In the genomic region with DNA sequence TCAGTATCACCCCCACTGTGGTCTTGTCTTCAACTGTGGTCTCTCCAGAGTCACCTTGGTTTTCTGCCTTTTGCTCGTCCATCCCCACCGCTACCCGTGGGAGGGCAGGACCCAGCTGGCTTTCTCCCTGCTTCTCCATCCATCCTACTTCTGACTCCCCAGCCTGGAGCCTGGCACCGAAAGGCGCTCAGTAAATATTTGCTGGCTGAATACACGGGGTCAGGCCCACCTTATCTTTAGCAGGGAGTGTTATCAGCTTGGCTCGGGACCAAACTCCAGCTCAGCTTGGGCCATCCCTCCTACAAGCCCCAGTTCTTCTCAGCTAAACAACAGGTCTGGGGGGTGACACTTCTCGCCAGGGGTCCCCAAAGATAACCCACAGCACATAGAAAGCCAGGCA, we compare ENCODE assay signal across 13 cellular contexts.
DNase-seq lines count a peak whose midpoint lies in the region; ATAC-seq and TF ChIP-seq lines count a peak whose summit lies in the region.
"Had no signal": no experiment of that assay in that cellular context is flagged by ENCODE, and none has a peak within 500 bp of the region (broad histone marks: within the 10 kb centered on the region; RNA-seq: fewer than 3 reads in every experiment).

No MANE protein-coding gene starts in this region.

- WGBS in GM23248 (ENCODE audit: low coverage in 1 of 2, low lambda C conversion rate in 2 of 2, missing lambda C conversion rate in 2 of 2), 2 experiments, result 61 to 68% methylated on average over 8 of the region's 8 CpGs

- no peak overlapping the region for H3K4me2 ChIP-seq in GM23248 (ENCODE audit: unreplicated experiment)

- no peaks in the 10 kb centered on the region for H3K4me1 ChIP-seq in GM23248 (ENCODE audit: insufficient read depth)

- in situ Hi-C loops in GM23248 (cut with MboI), result no loop called here

- no peak for DNase-seq in activated CD8-positive, alpha-beta memory T cell treated with anti-CD3 and anti-CD28 coated beads, Interleukin-2, amount 10 ng/mL, durations not matched to agents 7 days and 5 days
- DNase-seq in activated CD8-positive, alpha-beta memory T cell treated with anti-CD3 and anti-CD28 coated beads for 24 hours, result no peak
- peak; percentile 51 for DNase-seq in NCI-H2029 (lab: John Stamatoyannopoulos, UW)
- peak; percentile 71 to 77 for DNase-seq in erythroblast (lab: John Stamatoyannopoulos, UW)
- DNase-seq in progenitor cell of endocrine pancreas (ENCODE audit: low spot score, unreplicated experiment), result no peak
- no peak for DNase-seq in GM23248
- no peak for DNase-seq in NOMO-1 treated with dmso at 0.1 percent for 144 hours (lab: John Stamatoyannopoulos, UW; ENCODE audit: unreplicated experiment)
- DNase-seq: activated effector memory CD4-positive, alpha-beta T cell treated with anti-CD3 and anti-CD28 coated beads, Interleukin-2, amount 50 U/mL, for 16 hours; NCI-H2081 treated with DMSO at 0.1 percent for 48 hours; thyroid gland; WERI-Rb-1 had no signal

- no peaks in the 10 kb centered on the region for H3K27me3 ChIP-seq in GM23248 (replicated peaks; ENCODE audit: insufficient read depth)
- H3K27me3 ChIP-seq: gastroesophageal sphincter, thyroid gland had no signal

- H3K4me3 Mint-ChIP-seq in activated CD8-positive, alpha-beta memory T cell treated with anti-CD3 and anti-CD28 coated beads, Interleukin-2, amount 10 ng/mL, durations not matched to agents 7 days and 5 days, result no peak overlapping the region
- peak overlapping the region; percentile 2 for H3K4me3 Mint-ChIP-seq in progenitor cell of endocrine pancreas (ENCODE audit: low read depth)

- H3K27me3 Mint-ChIP-seq in activated CD8-positive, alpha-beta memory T cell treated with anti-CD3 and anti-CD28 coated beads, Interleukin-2, amount 10 ng/mL, durations not matched to agents 7 days and 5 days, result peaks cover 28% of the 10 kb centered on the region
- peaks cover 9% of the 10 kb centered on the region for H3K27me3 Mint-ChIP-seq in progenitor cell of endocrine pancreas

- no peaks in the 10 kb centered on the region for H3K36me3 ChIP-seq in GM23248 (ENCODE audit: low read depth)
- H3K36me3 ChIP-seq: gastroesophageal sphincter, thyroid gland, WERI-Rb-1 had no signal

- CTCF ChIA-PET in activated CD8-positive, alpha-beta memory T cell treated with anti-CD3 and anti-CD28 coated beads, Interleukin-2, amount 10 ng/mL, durations not matched to agents 7 days and 5 days (lab: Charles Lee), result interaction anchor here (1.3 to 3.5 kb wide), 4 partner anchors 14 to 124 kb away, joined by 5 to 18 read pairs (median 6); no protein-coding TSS in a partner anchor

- H3K27ac Mint-ChIP-seq in activated CD8-positive, alpha-beta memory T cell treated with anti-CD3 and anti-CD28 coated beads, Interleukin-2, amount 10 ng/mL, durations not matched to agents 7 days and 5 days, result peak overlapping the region; percentile 48
- peak overlapping the region; percentile 92 for H3K27ac Mint-ChIP-seq in progenitor cell of endocrine pancreas

- H3K4me1 Mint-ChIP-seq in activated CD8-positive, alpha-beta memory T cell treated with anti-CD3 and anti-CD28 coated beads, Interleukin-2, amount 10 ng/mL, durations not matched to agents 7 days and 5 days, result peaks cover 65% of the 10 kb centered on the region
- H3K4me1 Mint-ChIP-seq in progenitor cell of endocrine pancreas (ENCODE audit: low read depth), result peaks cover 20% of the 10 kb centered on the region

- H2AFZ ChIP-seq in GM23248, result no peak overlapping the region

- no peaks in the 10 kb centered on the region for H3K9me3 ChIP-seq in GM23248 (ENCODE audit: low read depth)
- H3K9me3 ChIP-seq: gastroesophageal sphincter, thyroid gland had no signal

- H4K20me1 ChIP-seq in GM23248 (ENCODE audit: insufficient read depth), result no peaks in the 10 kb centered on the region

- no peaks in the 10 kb centered on the region for H3K9me2 ChIP-seq in GM23248 (ENCODE audit: insufficient read depth)

- no peak overlapping the region for H3K27ac ChIP-seq in GM23248
- H3K27ac ChIP-seq: gastroesophageal sphincter, thyroid gland, WERI-Rb-1 had no signal

- no peak for ATAC-seq in activated CD8-positive, alpha-beta memory T cell treated with anti-CD3 and anti-CD28 coated beads, Interleukin-2, amount 10 ng/mL, durations not matched to agents 7 days and 5 days
- no peak for ATAC-seq in GM21717 (IDR thresholded peaks at IDR 0.05; ENCODE audit: unreplicated experiment)
- ATAC-seq: gastroesophageal sphincter had no signal

- no peak overlapping the region for H3K9ac ChIP-seq in GM23248

- no peak for TF ChIP-seq CTCF in progenitor cell of endocrine pancreas (IDR thresholded peaks at IDR 0.05; ENCODE audit: unreplicated experiment)

- no peaks in the 10 kb centered on the region for H3K9me3 Mint-ChIP-seq in activated CD8-positive, alpha-beta memory T cell treated with anti-CD3 and anti-CD28 coated beads, Interleukin-2, amount 10 ng/mL, durations not matched to agents 7 days and 5 days (ENCODE audit: low read depth)
- H3K9me3 Mint-ChIP-seq in progenitor cell of endocrine pancreas (ENCODE audit: low read depth), result peaks cover 3% of the 10 kb centered on the region

- no peak overlapping the region for H3K4me3 ChIP-seq in GM23248
- H3K4me3 ChIP-seq: gastroesophageal sphincter, thyroid gland had no signal

- no peak for TF ChIP-seq POLR2A in erythroblast (IDR thresholded peaks at IDR 0.05; ENCODE audit: low read length)

- H3K79me2 ChIP-seq in GM23248 (ENCODE audit: insufficient read depth), result no peaks in the 10 kb centered on the region

- H3F3A ChIP-seq in GM23248 (ENCODE audit: insufficient read depth), result no peaks in the 10 kb centered on the region

- H3K36me3 Mint-ChIP-seq in activated CD8-positive, alpha-beta memory T cell treated with anti-CD3 and anti-CD28 coated beads, Interleukin-2, amount 10 ng/mL, durations not matched to agents 7 days and 5 days, result peaks cover 6% of the 10 kb centered on the region
- H3K36me3 Mint-ChIP-seq in progenitor cell of endocrine pancreas (ENCODE audit: insufficient read depth), result no peaks in the 10 kb centered on the region

Comparison
In these comparisons a context has a peak if more than half of its experiments do, and no peak if none do; other contexts are left out.
1. DNase-seq: peak in NCI-H2029 (single experiment) and erythroblast (2 of 2); none in activated CD8-positive, alpha-beta memory T cell treated with anti-CD3 and anti-CD28 coated beads, Interleukin-2, amount 10 ng/mL, durations not matched to agents 7 days and 5 days (single experiment), activated CD8-positive, alpha-beta memory T cell treated with anti-CD3 and anti-CD28 coated beads for 24 hours (single experiment), progenitor cell of endocrine pancreas (single experiment), GM23248 (single experiment) and NOMO-1 treated with dmso at 0.1 percent for 144 hours (single experiment).